In the genomic region with DNA sequence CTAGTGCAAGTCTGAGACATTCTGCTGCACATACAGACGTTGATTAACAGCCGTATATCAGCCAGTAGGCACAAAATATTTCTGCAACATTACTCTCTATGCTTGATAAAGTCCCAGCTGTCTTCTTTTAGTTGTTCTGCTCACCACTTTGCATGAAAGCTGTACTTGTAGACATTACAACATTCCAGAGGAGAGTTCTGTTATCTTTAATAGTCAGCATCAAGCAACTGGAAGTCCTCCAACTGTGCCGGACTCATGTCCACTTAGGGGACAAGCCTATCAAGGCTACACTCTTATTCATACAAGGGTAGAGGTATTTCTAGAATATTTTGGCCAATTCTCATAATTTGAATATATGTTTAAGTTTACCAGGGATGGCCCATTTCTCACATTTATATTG, we compare ENCODE assay signal across 19 cellular contexts. TPM values are rescaled to one million over a fixed set of nuclear protein-coding genes. Genes with fewer than 3 reads are reported as not detected.
A peak's percentile ranks its signal among the peaks of the same experiment; 100 is the strongest.
DNase-seq lines count a peak whose midpoint lies in the region; ATAC-seq and TF ChIP-seq lines count a peak whose summit lies in the region.
"Had no signal": no experiment of that assay in that cellular context is flagged by ENCODE, and none has a peak within 500 bp of the region (broad histone marks: within the 10 kb centered on the region; RNA-seq: fewer than 3 reads in every experiment).

No MANE protein-coding gene starts in this region.

- peaks cover 57% of the 10 kb centered on the region for H3K4me1 ChIP-seq in cardiac muscle cell (ENCODE audit: low read depth)
- H3K4me1 ChIP-seq in left ventricle myocardium inferior = peaks cover 47% of the 10 kb centered on the region
- H3K4me1 ChIP-seq in lower lobe of right lung = peaks cover 38% of the 10 kb centered on the region

- H3K9me3 ChIP-seq in cardiac muscle cell (ENCODE audit: low read depth) = no peaks in the 10 kb centered on the region
- H3K9me3 ChIP-seq in left ventricle myocardium inferior (replicated peaks) = no peaks in the 10 kb centered on the region
- H3K9me3 ChIP-seq in lower lobe of right lung = no peaks in the 10 kb centered on the region
- H3K9me3 ChIP-seq: tibial nerve had no signal

- peak; percentile 49 to 78 for DNase-seq in cardiac muscle cell (ENCODE audit: low read depth in 1 of 2, low spot score in 1 of 2)
- no peak for DNase-seq in left ventricle myocardium inferior
- DNase-seq in dedifferentiated amniotic fluid mesenchymal stem cell (ENCODE audit: extremely low spot score) = peak; percentile 39
- DNase-seq in lower lobe of right lung = no peak
- peak; percentile 50 for DNase-seq in ureter (ENCODE audit: low spot score)
- DNase-seq in activated CD4-positive, alpha-beta T cell treated with anti-CD3 and anti-CD28 coated beads for 4 hours = no peak
- DNase-seq: activated CD4-positive, alpha-beta T cell treated with anti-CD3 and anti-CD28 coated beads, Interleukin-2, amount 10 ng/mL, durations not matched to agents 7 days and 5 days; activated naive CD4-positive, alpha-beta T cell treated with Interleukin-2 at 50 U/mL for 16 hours; natural killer cell; NCI-H187; NCI-H345; NK-92 treated with Interleukin-12 subunit alpha and Interleukin-12 subunit beta, amount 100 ng/mL, for 24 hours; SW 1271 had no signal

- H3K27ac ChIP-seq in cardiac muscle cell = peak overlapping the region; percentile 4
- no peak overlapping the region for H3K27ac ChIP-seq in left ventricle myocardium inferior (replicated peaks)
- no peak overlapping the region for H3K27ac ChIP-seq in lower lobe of right lung
- H3K27ac ChIP-seq: C4-2B, tibial nerve had no signal

- ATAC-seq in lower lobe of right lung = peak; percentile 21 to 42
- ATAC-seq in GM19452 (IDR thresholded peaks at IDR 0.05; ENCODE audit: unreplicated experiment) = no peak
- no peak for ATAC-seq in HG02938 (IDR thresholded peaks at IDR 0.05; ENCODE audit: unreplicated experiment)
- ATAC-seq: HepG2; natural killer cell; stimulated activated effector memory CD8-positive, alpha-beta T cell treated with anti-CD3 and anti-CD28 coated beads, Interleukin-12 subunit alpha, Interleukin-12 subunit beta, amount 100 ng/mL, for 72 hours had no signal

- H3K36me3 ChIP-seq in cardiac muscle cell (no peaks in the 10 kb centered on the region), left ventricle myocardium inferior (no peaks in the 10 kb centered on the region), lower lobe of right lung (no peaks in the 10 kb centered on the region)
- H3K36me3 ChIP-seq: tibial nerve had no signal

- H3K27me3 ChIP-seq in cardiac muscle cell (no peaks in the 10 kb centered on the region), left ventricle myocardium inferior (ENCODE audit: low read depth) (no peaks in the 10 kb centered on the region), lower lobe of right lung (ENCODE audit: low read depth) (no peaks in the 10 kb centered on the region)
- H3K27me3 ChIP-seq: tibial nerve had no signal

- intact Hi-C loops in left ventricle myocardium inferior (cut with micrococcal nuclease) = no loop called here
- intact Hi-C loops in lower lobe of right lung (cut with DNase I) = no loop called here

- TF ChIP-seq CTCF in cardiac muscle cell (IDR thresholded peaks at IDR 0.05; ENCODE audit: low read depth, low read length) (no peak), left ventricle myocardium inferior (IDR thresholded peaks at IDR 0.05; ENCODE audit: borderline replicate concordance) (no peak), lower lobe of right lung (IDR thresholded peaks at IDR 0.05) (no peak)

- H3K4me3 ChIP-seq in cardiac muscle cell (no peak overlapping the region), left ventricle myocardium inferior (no peak overlapping the region), lower lobe of right lung (no peak overlapping the region)
- H3K4me3 ChIP-seq: tibial nerve had no signal

RNA-seq across cellular contexts. Expression of gene CACHD1, which starts 50.0 kb away (rescaled TPM):
- total RNA-seq in cardiac muscle cell (36.6 and 54.4 TPM in 2 replicates), left ventricle myocardium inferior (2.7 TPM), lower lobe of right lung (32.0 TPM), ureter (14.2 TPM)
- 41.3 and 56.4 TPM in 2 replicates for polyA plus RNA-seq in cardiac muscle cell
- total RNA-seq: natural killer cell had no signal
- polyA plus RNA-seq: HepG2 had no signal

Comparison
In these comparisons a context has a peak if more than half of its experiments do, and no peak if none do; other contexts are left out.
1. DNase-seq: peak in cardiac muscle cell (2 of 2), dedifferentiated amniotic fluid mesenchymal stem cell (single experiment) and ureter (single experiment); none in left ventricle myocardium inferior (single experiment), lower lobe of right lung (single experiment) and activated CD4-positive, alpha-beta T cell treated with anti-CD3 and anti-CD28 coated beads for 4 hours (0 of 2).
2. ATAC-seq: peak in lower lobe of right lung (2 of 2); none in GM19452 (single experiment) and HG02938 (single experiment).